In the genomic region with DNA sequence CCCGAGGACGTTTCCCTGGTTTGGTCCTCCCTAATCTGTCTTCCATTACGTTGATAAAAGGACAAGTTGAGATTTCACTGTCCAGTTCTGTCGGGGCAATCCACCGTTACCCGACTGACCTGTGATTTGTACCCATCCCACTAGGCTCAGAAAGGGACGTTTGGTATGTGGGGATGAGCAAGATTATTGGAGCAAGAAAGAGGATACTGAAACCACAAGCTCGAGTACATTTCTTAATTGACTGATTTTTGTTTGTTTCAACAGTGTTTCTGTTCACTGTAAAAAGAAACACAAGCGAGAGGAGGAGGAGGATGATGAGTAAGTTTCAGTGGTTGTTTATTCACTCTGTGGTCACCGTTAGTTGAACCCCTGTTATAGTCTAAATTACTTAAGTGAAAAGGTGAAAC, we compare ENCODE assay signal across 8 cellular contexts. TPM values are rescaled to one million over a fixed set of nuclear protein-coding genes. Genes with fewer than 3 reads are reported as not detected.
DNase-seq lines count a peak whose midpoint lies in the region; ATAC-seq, FAIRE-seq and TF ChIP-seq lines count a peak whose summit lies in the region.

No MANE protein-coding gene starts in this region.

- TF ChIP-seq CTCF in K562 (IDR thresholded peaks at IDR 0.05 in 2 of 3, conservative IDR thresholded peaks at IDR 0.05 in 1 of 3; ENCODE audit: insufficient read depth in 2 of 3, low read depth in 1 of 3, low read length in 3 of 3) = no peak
- TF ChIP-seq CTCF in right lobe of liver (IDR thresholded peaks at IDR 0.05) = no peak
- TF ChIP-seq CTCF in upper lobe of left lung (IDR thresholded peaks at IDR 0.05) = no peak

- in situ Hi-C loops in K562 (cut with MboI) = no loop called here

- peak overlapping the region; percentile 85; the same call in 1 of the 2 replicates for H2AFZ ChIP-seq in K562 (ENCODE audit: low read depth, low read length)

- H3K4me3 ChIP-seq in HUES6 (ENCODE audit: low read depth, low read length) (peak overlapping the region; percentile 76), K562 (peak overlapping the region; percentile 84), right lobe of liver (peak overlapping the region; percentile 57 to 74 (median 63)), upper lobe of left lung (peak overlapping the region; percentile 59 to 95 (median 84))

- H3K36me3 ChIP-seq in HUES6 (ENCODE audit: control insufficient read depth, insufficient read depth, low read length) (peaks cover 27% of the 10 kb centered on the region), K562 (ENCODE audit: control insufficient read depth, insufficient read depth, low read length) (peaks cover 26% of the 10 kb centered on the region; the same call in 1 of the 3 replicates), right lobe of liver (peaks cover 0 to 6% (median 2%) of the 10 kb centered on the region in 4 donors), upper lobe of left lung (peaks cover 2 to 30% (median 7%) of the 10 kb centered on the region in 4 donors)

- TF ChIP-seq EP300 in K562 (IDR thresholded peaks at IDR 0.05; ENCODE audit: low read length) (no peak), upper lobe of left lung (IDR thresholded peaks at IDR 0.05) (no peak)

- no peaks in the 10 kb centered on the region for H3K9me1 ChIP-seq in K562 (ENCODE audit: control insufficient read depth, insufficient read depth, low read length)

- BruUV-seq in K562 (replicated peaks; lab: Mats Ljungman, UMichigan) = TSS peak; percentile 78

- 2% methylated on average over 10 of the region's 10 CpGs for WGBS in K562 (ENCODE audit: insufficient coverage, low coverage, missing lambda C conversion rate)
- WGBS in right lobe of liver (ENCODE audit: insufficient coverage, low coverage, low lambda C conversion rate, missing lambda C conversion rate) = 0% methylated on average over 10 of the region's 10 CpGs
- WGBS in upper lobe of left lung, 2 donors = 1 to 2% methylated on average over 10 of the region's 10 CpGs

- H3K4me1 ChIP-seq in HUES6 (ENCODE audit: control insufficient read depth, insufficient read depth, low read length) (no peaks in the 10 kb centered on the region), K562 (replicated peaks in 1 of 2; ENCODE audit: control insufficient read depth in 2 of 2, insufficient read depth in 2 of 2, low read length in 2 of 2) (peaks cover 3 to 6% of the 10 kb centered on the region in 2 experiments; a peak in 2 of 5 replicates), right lobe of liver (peaks cover 0 to 20% (median 0%) of the 10 kb centered on the region in 4 donors), upper lobe of left lung (peaks cover 21 to 43% (median 25%) of the 10 kb centered on the region in 4 donors)

- ATAC-seq in GM21360 (IDR thresholded peaks at IDR 0.05; ENCODE audit: unreplicated experiment) = peak; percentile 9
- ATAC-seq in K562 = peak; percentile 32
- ATAC-seq in right lobe of liver = peak; percentile 22 to 32 (median 27)
- peak in 1 of 2 donors; percentile 3 for ATAC-seq in upper lobe of left lung (ENCODE audit: low FRiP score in 2 of 2)

- peak; percentile 26 for FAIRE-seq in K562 (lab: Jason Lieb, UNC)

- TF ChIP-seq RAD21 in K562 (CRISPR knock-in tag; conservative IDR thresholded peaks at IDR 0.05 in 1 of 2, IDR thresholded peaks at IDR 0.05 in 1 of 2) = no peak

- H3K9me3 ChIP-seq in HUES6 (ENCODE audit: control insufficient read depth, insufficient read depth, low read depth, low read length) (0 out of 2 replicates have a peak, but pooled peaks cover 10% of the 10 kb centered on the region), K562 (replicated peaks; ENCODE audit: control insufficient read depth, insufficient read depth, low read depth, low read length) (no peaks in the 10 kb centered on the region), right lobe of liver (no peaks in the 10 kb centered on the region), upper lobe of left lung (no peaks in the 10 kb centered on the region)

- peak; percentile 40 for DNase-seq in CD1c-positive myeloid dendritic cell (ENCODE audit: extremely low spot score)
- no peak for DNase-seq in K562 (ENCODE audit: extremely low read depth in 1 of 4, low spot score in 3 of 4)
- DNase-seq in right lobe of liver = no peak
- no peak for DNase-seq in upper lobe of left lung
- DNase-seq in activated gamma-delta T cell (lab: John Stamatoyannopoulos, UW) = no peak
- no peak for DNase-seq in activated CD4-positive, alpha-beta T cell treated with anti-CD3 and anti-CD28 coated beads for 4 hours

- H3K27me3 ChIP-seq in HUES6 (ENCODE audit: control insufficient read depth, insufficient read depth, low read length) (no peaks in the 10 kb centered on the region), K562 (ENCODE audit: control insufficient read depth in 2 of 2, insufficient read depth in 2 of 2, low read length in 2 of 2) (no peaks in the 10 kb centered on the region), right lobe of liver (no peaks in the 10 kb centered on the region), upper lobe of left lung (no peaks in the 10 kb centered on the region)

- CTCF ChIA-PET in K562 (lab: Yijun Ruan, JAX; ENCODE audit: low intra/inter-chr PET ratio) = no interaction called here

- POLR2A ChIA-PET in K562 (lab: Yijun Ruan, JAX) = no interaction called here

- H3K9ac ChIP-seq in HUES6 (ENCODE audit: low read length) = peak overlapping the region; percentile 86
- peak overlapping the region; percentile 88 to 94; a peak in 3 of 4 replicates for H3K9ac ChIP-seq in K562 (ENCODE audit: insufficient read depth in 1 of 2, low read depth in 2 of 2, low read length in 2 of 2)

- peaks cover 36% of the 10 kb centered on the region for H3K79me2 ChIP-seq in K562 (ENCODE audit: control insufficient read depth, insufficient read depth, low read length)

- H3K27ac ChIP-seq in HUES6 (ENCODE audit: low read depth, low read length) (peak overlapping the region; percentile 0; the same call in 1 of the 2 replicates), K562 (ENCODE audit: extremely low read depth, low read depth, low read length) (peak overlapping the region; percentile 92), right lobe of liver (peak overlapping the region; percentile 99 to 100 (median 100)), upper lobe of left lung (peak overlapping the region; percentile 96 to 100 (median 100))

- peak overlapping the region; percentile 84 for H3K4me2 ChIP-seq in K562 (ENCODE audit: insufficient read depth, low read length)

- intact Hi-C loops in K562 (cut with micrococcal nuclease) (no loop called here), right lobe of liver (cut with DNase I) (no loop called here)

- TF ChIP-seq POLR2A in K562 (conservative IDR thresholded peaks at IDR 0.05) (no peak), right lobe of liver (IDR thresholded peaks at IDR 0.05) (no peak), upper lobe of left lung (IDR thresholded peaks at IDR 0.05) (peak in 1 of 4 donors; percentile 1)

- H4K20me1 ChIP-seq in K562 (replicated peaks; ENCODE audit: control insufficient read depth, insufficient read depth, low read length) = no peaks in the 10 kb centered on the region

RNA-seq across cellular contexts. Expression of a gene that starts 1.0 kb away (rescaled TPM):
- total RNA-seq in K562 (2011; cell fraction: chromatin; rRNA removed; ENCODE audit: low replicate concordance) = 3.9 and 14.9 TPM in 2 replicates
- total RNA-seq in K562 (2011; cell fraction: nucleolus; rRNA removed) = 4.5 and 4.7 TPM in 2 replicates
- 8.1 and 10.8 TPM in 2 replicates for total RNA-seq in K562 (2011; cell fraction: nucleoplasm; rRNA removed)
- total RNA-seq in K562 (2014; rRNA removed) (13.1 and 14.9 TPM in 2 replicates), K562 (2014; rRNA removed; fragmentation: Illumina TruSeq; extraction: Trizol) (23.2 and 23.9 TPM in 2 replicates), K562 (2015; rRNA removed; fragmentation: Illumina TruSeq; extraction: Trizol) (22.2 and 23.3 TPM in 2 replicates), K562 (2021) (18.7 and 19.7 TPM in 2 replicates), right lobe of liver (10 to 100 TPM; 15.3 to 24.4 (median 18.0) TPM), upper lobe of left lung (10 to 100 TPM; 13.2 to 32.5 (median 20.8) TPM)
- polyA plus RNA-seq in K562 (2011; rRNA removed) (10.1 and 15.8 TPM in 2 replicates), K562 (2014; fragmentation: Illumina TruSeq; extraction: Trizol) (17.1 and 20.6 TPM in 2 replicates), K562 (2014; fragmentation: Nextera tagmentation; extraction: Ambion mirVana) (1 to 10 TPM; 5.7 to 8.0 TPM), K562 (2014; rRNA removed) (13.1 and 13.4 TPM in 2 replicates)
- 3.9 and 6.3 TPM in 2 replicates for polyA plus RNA-seq in K562 (2011; cell fraction: cytosol; rRNA removed)
- polyA plus RNA-seq in K562 (2011; cell fraction: nucleus; rRNA removed) = 1.9 and 3.0 TPM in 2 replicates
- 9.1 and 14.1 TPM in 2 replicates for polyA plus RNA-seq in K562 (2012)
- polyA minus RNA-seq in K562 (2011; rRNA and poly(A)+ RNA removed) = 28.5 and 31.4 TPM in 2 replicates
- polyA minus RNA-seq in K562 (2011; cell fraction: cytosol; rRNA and poly(A)+ RNA removed) = 14.0 and 14.9 TPM in 2 replicates
- polyA minus RNA-seq in K562 (2011; cell fraction: nucleus; rRNA and poly(A)+ RNA removed) = 1.9 and 4.1 TPM in 2 replicates

RNA-seq across cellular contexts. Expression of a gene that starts 26.9 kb away (rescaled TPM):
- total RNA-seq in K562 (2011; cell fraction: chromatin; rRNA removed; ENCODE audit: low replicate concordance) = 104 and 124 TPM in 2 replicates
- 145 and 151 TPM in 2 replicates for total RNA-seq in K562 (2011; cell fraction: nucleolus; rRNA removed)
- 161 and 190 TPM in 2 replicates for total RNA-seq in K562 (2011; cell fraction: nucleoplasm; rRNA removed)
- 218 and 269 TPM in 2 replicates for total RNA-seq in K562 (2014; rRNA removed)
- 94.6 and 107 TPM in 2 replicates for total RNA-seq in K562 (2014; rRNA removed; fragmentation: Illumina TruSeq; extraction: Trizol)
- 65.8 and 73.7 TPM in 2 replicates for total RNA-seq in K562 (2015; rRNA removed; fragmentation: Illumina TruSeq; extraction: Trizol)
- 94.6 and 101 TPM in 2 replicates for total RNA-seq in K562 (2021)
- 117 and 124 TPM in 2 replicates for polyA plus RNA-seq in K562 (2011; rRNA removed)
- polyA plus RNA-seq in K562 (2011; cell fraction: cytosol; rRNA removed) = 84.6 and 121 TPM in 2 replicates
- 58.8 and 84.0 TPM in 2 replicates for polyA plus RNA-seq in K562 (2011; cell fraction: nucleus; rRNA removed)
- polyA plus RNA-seq in K562 (2012) = 63.8 and 159 TPM in 2 replicates
- 95.5 and 115 TPM in 2 replicates for polyA plus RNA-seq in K562 (2014; fragmentation: Illumina TruSeq; extraction: Trizol)
- 10 to 100 TPM; 25.0 to 28.6 TPM for polyA plus RNA-seq in K562 (2014; fragmentation: Nextera tagmentation; extraction: Ambion mirVana)
- 81.9 and 96.3 TPM in 2 replicates for polyA plus RNA-seq in K562 (2014; rRNA removed)
- 144 and 170 TPM in 2 replicates for polyA minus RNA-seq in K562 (2011; rRNA and poly(A)+ RNA removed)
- polyA minus RNA-seq in K562 (2011; cell fraction: cytosol; rRNA and poly(A)+ RNA removed) = 70.3 and 78.3 TPM in 2 replicates
- 35.4 and 52.6 TPM in 2 replicates for polyA minus RNA-seq in K562 (2011; cell fraction: nucleus; rRNA and poly(A)+ RNA removed)
- total RNA-seq in right lobe of liver = 100 to 1,000 TPM; 298 to 624 (median 414) TPM
- 100 to 1,000 TPM; 208 to 377 (median 279) TPM for total RNA-seq in upper lobe of left lung

RNA-seq across cellular contexts. Expression of a gene that starts 31.6 kb away (rescaled TPM):
- total RNA-seq in K562 (2011; cell fraction: chromatin; rRNA removed; ENCODE audit: low replicate concordance) = 4.3 and 6.8 TPM in 2 replicates
- 5.9 and 8.2 TPM in 2 replicates for total RNA-seq in K562 (2011; cell fraction: nucleolus; rRNA removed)
- 3.6 and 6.5 TPM in 2 replicates for total RNA-seq in K562 (2011; cell fraction: nucleoplasm; rRNA removed)
- total RNA-seq in K562 (2014; rRNA removed) (8.3 and 15.0 TPM in 2 replicates), K562 (2014; rRNA removed; fragmentation: Illumina TruSeq; extraction: Trizol) (10.2 and 11.1 TPM in 2 replicates), K562 (2015; rRNA removed; fragmentation: Illumina TruSeq; extraction: Trizol) (8.7 and 9.0 TPM in 2 replicates), K562 (2021) (7.7 and 8.4 TPM in 2 replicates), right lobe of liver (10 to 100 TPM; 11.6 to 29.0 (median 13.4) TPM), upper lobe of left lung (10 to 100 TPM in 5 of 6 donors, 1 to 10 TPM in 1; 9.7 to 29.3 (median 12.3) TPM)
- polyA plus RNA-seq in K562 (2011; rRNA removed) (8.6 and 12.1 TPM in 2 replicates), K562 (2014; fragmentation: Illumina TruSeq; extraction: Trizol) (8.6 and 11.8 TPM in 2 replicates), K562 (2014; fragmentation: Nextera tagmentation; extraction: Ambion mirVana) (1 to 10 TPM; 2.6 to 4.4 TPM), K562 (2014; rRNA removed) (13.1 and 17.1 TPM in 2 replicates)
- 9.9 and 11.9 TPM in 2 replicates for polyA plus RNA-seq in K562 (2011; cell fraction: cytosol; rRNA removed)
- polyA plus RNA-seq in K562 (2011; cell fraction: nucleus; rRNA removed) = 2.1 and 3.1 TPM in 2 replicates
- polyA plus RNA-seq in K562 (2012) = 12.0 and 13.1 TPM in 2 replicates
- polyA minus RNA-seq in K562 (2011; rRNA and poly(A)+ RNA removed) = 2.6 TPM in 2 replicates
- 1.6 and 5.8 TPM in 2 replicates for polyA minus RNA-seq in K562 (2011; cell fraction: cytosol; rRNA and poly(A)+ RNA removed)
- 3.9 and 4.4 TPM in 2 replicates for polyA minus RNA-seq in K562 (2011; cell fraction: nucleus; rRNA and poly(A)+ RNA removed)

RNA-seq across cellular contexts. Expression of a gene that starts 31.8 kb away (rescaled TPM):
- 40.3 and 69.8 TPM in 2 replicates for total RNA-seq in K562 (2011; cell fraction: chromatin; rRNA removed; ENCODE audit: low replicate concordance)
- total RNA-seq in K562 (2011; cell fraction: nucleolus; rRNA removed) = 22.1 and 27.2 TPM in 2 replicates
- total RNA-seq in K562 (2011; cell fraction: nucleoplasm; rRNA removed) = 29.2 and 30.4 TPM in 2 replicates
- total RNA-seq in K562 (2014; rRNA removed) (28.7 and 28.8 TPM in 2 replicates), K562 (2014; rRNA removed; fragmentation: Illumina TruSeq; extraction: Trizol) (55.2 and 58.0 TPM in 2 replicates), K562 (2015; rRNA removed; fragmentation: Illumina TruSeq; extraction: Trizol) (46.5 and 47.8 TPM in 2 replicates), K562 (2021) (44.2 and 55.9 TPM in 2 replicates), right lobe of liver (1 to 10 TPM; 2.0 to 6.3 (median 4.2) TPM), upper lobe of left lung (10 to 100 TPM in 3 of 6 donors, 1 to 10 TPM in 3; 5.6 to 14.7 (median 9.7) TPM)
- polyA plus RNA-seq in K562 (2011; rRNA removed) (56.5 and 68.7 TPM in 2 replicates), K562 (2014; fragmentation: Illumina TruSeq; extraction: Trizol) (56.5 and 66.9 TPM in 2 replicates), K562 (2014; fragmentation: Nextera tagmentation; extraction: Ambion mirVana) (100 to 1,000 TPM in 1 of 2 experiments, 10 to 100 TPM in 1; 70.9 to 102 TPM), K562 (2014; rRNA removed) (49.0 and 57.2 TPM in 2 replicates)
- polyA plus RNA-seq in K562 (2011; cell fraction: cytosol; rRNA removed) = 73.8 and 80.3 TPM in 2 replicates
- 30.5 and 31.0 TPM in 2 replicates for polyA plus RNA-seq in K562 (2011; cell fraction: nucleus; rRNA removed)
- 37.5 and 40.3 TPM in 2 replicates for polyA plus RNA-seq in K562 (2012)
- 31.1 and 38.8 TPM in 2 replicates for polyA minus RNA-seq in K562 (2011; rRNA and poly(A)+ RNA removed)
- 36.7 and 46.4 TPM in 2 replicates for polyA minus RNA-seq in K562 (2011; cell fraction: cytosol; rRNA and poly(A)+ RNA removed)
- polyA minus RNA-seq in K562 (2011; cell fraction: nucleus; rRNA and poly(A)+ RNA removed) = 16.7 and 26.4 TPM in 2 replicates

Comparison
In these comparisons a context has a peak if more than half of its experiments do, and no peak if none do; other contexts are left out.
1. H3K27ac ChIP-seq: peak in every context shown above with its lines; median percentile 100 in right lobe of liver; 100 in upper lobe of left lung; 92 in K562; 0 in HUES6.